In the genomic region with DNA sequence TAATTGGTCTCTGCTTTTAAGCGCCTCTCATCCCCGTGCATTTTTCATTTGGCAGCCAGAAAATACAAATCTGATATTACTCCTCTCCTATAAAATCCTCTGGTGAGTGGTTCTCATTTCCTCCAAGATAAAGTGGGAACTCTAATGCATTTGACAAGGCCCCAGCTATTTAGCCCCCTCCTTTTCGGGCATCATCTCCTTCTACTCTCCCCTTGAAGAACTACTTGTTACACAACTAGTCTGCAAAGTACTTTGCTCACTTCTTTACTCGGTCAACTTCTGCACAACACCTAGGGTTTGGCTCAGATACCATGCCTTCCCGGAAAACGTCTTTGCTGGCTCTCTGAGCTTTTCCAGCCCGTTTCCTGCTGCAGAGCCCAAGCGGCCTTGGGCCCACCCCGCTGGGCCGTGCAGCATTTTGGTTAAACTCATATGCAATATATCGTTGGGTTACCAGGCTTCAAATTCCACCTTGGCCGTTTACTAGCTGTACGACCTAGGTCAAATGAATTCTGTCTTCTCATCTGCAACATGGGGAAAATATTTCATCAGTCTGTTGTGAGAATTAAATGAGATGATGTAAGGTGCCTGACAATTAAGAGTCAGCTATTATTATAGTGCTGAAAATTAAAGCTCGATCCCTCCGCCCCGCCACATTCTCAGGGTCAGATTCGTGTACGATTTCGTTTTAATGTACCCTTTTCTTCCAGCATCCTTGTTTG, we compare ENCODE assay signal across 8 cellular contexts. TPM values are rescaled to one million over a fixed set of nuclear protein-coding genes. Genes with fewer than 3 reads are reported as not detected.
A peak's percentile ranks its signal among the peaks of the same experiment; 100 is the strongest.
DNase-seq lines count a peak whose midpoint lies in the region; ATAC-seq and TF ChIP-seq lines count a peak whose summit lies in the region.

No MANE protein-coding gene starts in this region.

- ATAC-seq in naive B cell (ENCODE audit: low read depth in 2 of 2) (no peak), GM21526 (IDR thresholded peaks at IDR 0.05; ENCODE audit: low FRiP score, unreplicated experiment) (no peak), GM18517 (IDR thresholded peaks at IDR 0.05; ENCODE audit: unreplicated experiment) (no peak)

- peaks cover 28 to 49% (median 32%) of the 10 kb centered on the region in 3 donors for H3K4me1 Mint-ChIP-seq in naive B cell

- DNase-seq in BE2C = no peak
- DNase-seq in caudate nucleus (lab: John Stamatoyannopoulos, UW) = no peak
- DNase-seq in naive B cell = no peak
- DNase-seq in NCI-H526 (lab: John Stamatoyannopoulos, UW) = no peak
- DNase-seq in GDM1 (lab: John Stamatoyannopoulos, UW) = no peak

- no peaks in the 10 kb centered on the region for H3K36me3 Mint-ChIP-seq in naive B cell

- H3K4me1 ChIP-seq in BE2C = peaks cover 3% of the 10 kb centered on the region; the same call in 1 of the 2 replicates
- H3K4me1 ChIP-seq in HUES6 (ENCODE audit: control insufficient read depth, insufficient read depth, low read length) = peaks cover 23% of the 10 kb centered on the region

- H3K4me3 Mint-ChIP-seq in naive B cell = peak overlapping the region; percentile 85 to 99 (median 96)

- H3K27me3 ChIP-seq in BE2C (no peaks in the 10 kb centered on the region), HUES6 (ENCODE audit: control insufficient read depth, insufficient read depth, low read length) (no peaks in the 10 kb centered on the region)

- H3K27ac ChIP-seq in HUES6 (ENCODE audit: low read depth, low read length) = peak overlapping the region; percentile 91
- H3K27ac ChIP-seq in caudate nucleus (ENCODE audit: low read depth, low read length) = peak overlapping the region; percentile 100

- TF ChIP-seq CTCF in BE2C (IDR thresholded peaks at IDR 0.05; ENCODE audit: low read depth, low read length) = no peak

- peak overlapping the region; percentile 95 for H3K9ac ChIP-seq in HUES6 (ENCODE audit: low read length)

- no peaks in the 10 kb centered on the region for H3K9me3 Mint-ChIP-seq in naive B cell

- H3K27me3 Mint-ChIP-seq in naive B cell = no peaks in the 10 kb centered on the region

- H3K4me3 ChIP-seq in BE2C (ENCODE audit: low read depth, low read length) (peak overlapping the region; percentile 98), HUES6 (ENCODE audit: low read depth, low read length) (peak overlapping the region; percentile 97)

- peak overlapping the region; percentile 92 to 99 (median 97) for H3K27ac Mint-ChIP-seq in naive B cell

- peaks cover 5% of the 10 kb centered on the region for H3K36me3 ChIP-seq in BE2C
- H3K36me3 ChIP-seq in HUES6 (ENCODE audit: control insufficient read depth, insufficient read depth, low read length) = peaks cover 13% of the 10 kb centered on the region; the same call in 1 of the 2 replicates

- H3K9me3 ChIP-seq in BE2C (no peaks in the 10 kb centered on the region), HUES6 (ENCODE audit: control insufficient read depth, insufficient read depth, low read depth, low read length) (no peaks in the 10 kb centered on the region)

RNA-seq across cellular contexts. Expression of a gene that starts 0.9 kb away (rescaled TPM):
- polyA plus RNA-seq in BE2C (2012; ENCODE audit: insufficient read depth, insufficient read length, low read depth) = 112 TPM
- 10 to 100 TPM; 16.6 to 44.4 (median 21.7) TPM for polyA plus RNA-seq in naive B cell (ENCODE audit: low read depth in 6 of 6)

RNA-seq across cellular contexts. Expression of a gene that starts 13.0 kb away (rescaled TPM):
- polyA plus RNA-seq in BE2C (2012; ENCODE audit: insufficient read depth, insufficient read length, low read depth) = 1.8 TPM
- under 1 TPM in 1 of 6 donors, not detected in 5; 0.21 TPM for polyA plus RNA-seq in naive B cell (ENCODE audit: low read depth in 6 of 6)

RNA-seq across cellular contexts. Expression of a gene that starts 47.7 kb away (rescaled TPM):
- 0.86 TPM for polyA plus RNA-seq in BE2C (2012; ENCODE audit: insufficient read depth, insufficient read length, low read depth)
- polyA plus RNA-seq in naive B cell (ENCODE audit: low read depth in 6 of 6) = not detected

RNA-seq across cellular contexts. Expression of a gene that starts 55.4 kb away (rescaled TPM):
- polyA plus RNA-seq in BE2C (2012; ENCODE audit: insufficient read depth, insufficient read length, low read depth) = 0.17 TPM
- polyA plus RNA-seq in naive B cell (ENCODE audit: low read depth in 6 of 6) = not detected
